ENCODE assay signal across 4 cellular contexts in the genomic region with DNA sequence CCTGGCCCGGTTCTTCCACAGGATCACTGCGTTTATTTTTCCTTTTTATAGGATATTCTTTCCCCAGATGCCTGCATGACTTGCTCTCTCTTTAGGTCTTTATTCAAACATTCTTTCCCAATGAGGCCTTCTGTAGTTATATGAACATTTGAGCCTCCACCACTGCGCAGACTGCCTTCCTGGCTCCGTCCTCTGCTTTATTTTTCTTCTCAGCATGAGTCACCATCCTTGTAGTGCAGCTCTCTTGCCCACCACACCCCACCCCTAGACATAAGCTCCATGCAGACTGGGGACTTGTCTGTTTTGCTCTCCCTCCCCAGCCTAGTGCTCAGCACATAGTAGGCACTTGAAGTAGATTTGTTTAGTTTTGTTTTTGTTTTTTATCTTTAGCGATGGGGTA. TPM values are rescaled to one million over a fixed set of nuclear protein-coding genes. Genes with fewer than 3 reads are reported as not detected.
"Had no signal": no experiment of that assay in that cellular context is flagged by ENCODE, and none has a peak within 500 bp of the region (broad histone marks: within the 10 kb centered on the region; RNA-seq: fewer than 3 reads in every experiment).

No MANE protein-coding gene starts in this region.

RNA-seq across cellular contexts. Expression of gene NPIPB9, which starts 20.3 kb away (rescaled TPM):
- total RNA-seq: epithelial cell of proximal tubule, left ventricle myocardium inferior, mucosa of gallbladder had no signal
- polyA plus RNA-seq: immature natural killer cell had no signal
